In genomic region chr11:12901874-12902481, GRCh38 we compare ENCODE assay signal across 17 cellular contexts.
DNase-seq lines count a peak whose midpoint lies in the region; TF ChIP-seq lines count a peak whose summit lies in the region.
"Had no signal": no experiment of that assay in that cellular context is flagged by ENCODE, and none has a peak within 500 bp of the region (broad histone marks: within the 10 kb centered on the region; RNA-seq: fewer than 3 reads in every experiment).

No MANE protein-coding gene starts in this region.

- H3K9ac ChIP-seq in smooth muscle cell (ENCODE audit: low read depth): no peak overlapping the region
- H3K9ac ChIP-seq: parathyroid adenoma had no signal

- in situ Hi-C loops in brain microvascular endothelial cell (cut with HindIII; ENCODE audit: low pct_ligation_motif_present, low sequenced_read_pairs): no loop called here

- no peak overlapping the region for H2AFZ ChIP-seq in smooth muscle cell (ENCODE audit: low read depth)
- H2AFZ ChIP-seq: hepatocyte, parathyroid adenoma had no signal

- H3K4me3 ChIP-seq in fibroblast of mammary gland (ENCODE audit: control insufficient read depth, low read depth, low read length): no peak overlapping the region
- H3K4me3 ChIP-seq in smooth muscle cell: no peak overlapping the region
- no peak overlapping the region for H3K4me3 ChIP-seq in WERI-Rb-1 (ENCODE audit: low read depth, low read length)
- H3K4me3 ChIP-seq in tibial artery: no peak overlapping the region
- H3K4me3 ChIP-seq in brain microvascular endothelial cell (ENCODE audit: low read depth, low read length): no peak overlapping the region
- H3K4me3 ChIP-seq: hepatocyte, tibial nerve had no signal

- H3K27ac ChIP-seq in smooth muscle cell (ENCODE audit: low read depth) (peak overlapping the region; percentile 88), WERI-Rb-1 (no peak overlapping the region), tibial artery (no peak overlapping the region), brain microvascular endothelial cell (no peak overlapping the region)
- H3K27ac ChIP-seq: hepatocyte, parathyroid adenoma, tibial nerve had no signal

- H3K27me3 ChIP-seq in smooth muscle cell (ENCODE audit: low read depth): no peaks in the 10 kb centered on the region
- no peaks in the 10 kb centered on the region for H3K27me3 ChIP-seq in WERI-Rb-1 (ENCODE audit: insufficient read depth, low read depth, severe bottlenecking)
- H3K27me3 ChIP-seq in tibial artery: no peaks in the 10 kb centered on the region
- H3K27me3 ChIP-seq in brain microvascular endothelial cell (replicated peaks): no peaks in the 10 kb centered on the region
- H3K27me3 ChIP-seq: hepatocyte, tibial nerve had no signal

- peaks cover 24% of the 10 kb centered on the region for H4K20me1 ChIP-seq in smooth muscle cell (ENCODE audit: low read depth)

- H3F3A ChIP-seq in smooth muscle cell (ENCODE audit: low read depth): peaks cover 23% of the 10 kb centered on the region

- peak overlapping the region; percentile 36 for H3K4me2 ChIP-seq in smooth muscle cell
- H3K4me2 ChIP-seq: hepatocyte had no signal

- intact Hi-C loops in tibial artery (cut with DNase I; ENCODE audit: low total_unique reads): no loop called here

- H3K36me3 ChIP-seq in smooth muscle cell (ENCODE audit: low read depth) (peaks cover 4% of the 10 kb centered on the region), WERI-Rb-1 (peaks cover 58% of the 10 kb centered on the region), tibial artery (peaks cover 0 to 18% (median 12%) of the 10 kb centered on the region in 3 donors), brain microvascular endothelial cell (replicated peaks) (peaks cover 8% of the 10 kb centered on the region)

- H3K9me3 ChIP-seq in smooth muscle cell (replicated peaks; ENCODE audit: low read depth) (no peaks in the 10 kb centered on the region), WERI-Rb-1 (ENCODE audit: severe bottlenecking) (no peaks in the 10 kb centered on the region), tibial artery (no peaks in the 10 kb centered on the region)
- H3K9me3 ChIP-seq: tibial nerve had no signal

- TF ChIP-seq CTCF in fibroblast of mammary gland (conservative IDR thresholded peaks at IDR 0.05; ENCODE audit: control insufficient read depth, insufficient read depth, low read depth, low read length) (no peak), smooth muscle cell (IDR thresholded peaks at IDR 0.05; ENCODE audit: borderline replicate concordance, insufficient read depth, poor library complexity, severe bottlenecking) (no peak), WERI-Rb-1 (IDR thresholded peaks at IDR 0.05; ENCODE audit: low read depth, low read length) (no peak), tibial artery (IDR thresholded peaks at IDR 0.05) (no peak), brain microvascular endothelial cell (IDR thresholded peaks at IDR 0.05; ENCODE audit: low read depth, low read length, missing control alignments) (no peak)

- H3K79me2 ChIP-seq in smooth muscle cell (ENCODE audit: low read depth): peaks cover 61% of the 10 kb centered on the region
- H3K79me2 ChIP-seq: parathyroid adenoma had no signal

- 59% methylated on average over 7 of the region's 7 CpGs for WGBS in smooth muscle cell (ENCODE audit: low lambda C conversion rate)

- H3K4me1 ChIP-seq in smooth muscle cell (ENCODE audit: low read depth): peaks cover 10% of the 10 kb centered on the region
- H3K4me1 ChIP-seq in tibial artery: peaks cover 0 to 27% (median 22%) of the 10 kb centered on the region in 4 donors
- H3K4me1 ChIP-seq: parathyroid adenoma had no signal

- DNase-seq in GM04503 (ENCODE audit: low read depth) (peak; percentile 61), M059J (ENCODE audit: low read depth) (peak; percentile 91), fibroblast of mammary gland (ENCODE audit: low read depth) (peak; percentile 18), smooth muscle cell (lab: John Stamatoyannopoulos, UW; ENCODE audit: unreplicated experiment) (no peak), WERI-Rb-1 (no peak), tibial artery (no peak), brain microvascular endothelial cell (no peak)
- DNase-seq: activated naive CD8-positive, alpha-beta T cell treated with anti-CD3 and anti-CD28 coated beads for 36 hours; GF-D8; islet precursor cell; naive thymus-derived CD4-positive, alpha-beta T cell; NCI-H82; stimulated activated naive CD8-positive, alpha-beta T cell treated with anti-CD3 and anti-CD28 coated beads, Interleukin-15, Interleukin-2, amounts not matched to agents 100 U/mL and 50 U/mL, for 24 hours; T-helper 2 cell had no signal

Comparison
In these comparisons a context has a peak if more than half of its experiments do, and no peak if none do; other contexts are left out.
1. DNase-seq: peak in GM04503 (single experiment), M059J (single experiment) and fibroblast of mammary gland (single experiment); none in smooth muscle cell (single experiment), WERI-Rb-1 (single experiment), tibial artery (0 of 2) and brain microvascular endothelial cell (single experiment).